In the genomic region with DNA sequence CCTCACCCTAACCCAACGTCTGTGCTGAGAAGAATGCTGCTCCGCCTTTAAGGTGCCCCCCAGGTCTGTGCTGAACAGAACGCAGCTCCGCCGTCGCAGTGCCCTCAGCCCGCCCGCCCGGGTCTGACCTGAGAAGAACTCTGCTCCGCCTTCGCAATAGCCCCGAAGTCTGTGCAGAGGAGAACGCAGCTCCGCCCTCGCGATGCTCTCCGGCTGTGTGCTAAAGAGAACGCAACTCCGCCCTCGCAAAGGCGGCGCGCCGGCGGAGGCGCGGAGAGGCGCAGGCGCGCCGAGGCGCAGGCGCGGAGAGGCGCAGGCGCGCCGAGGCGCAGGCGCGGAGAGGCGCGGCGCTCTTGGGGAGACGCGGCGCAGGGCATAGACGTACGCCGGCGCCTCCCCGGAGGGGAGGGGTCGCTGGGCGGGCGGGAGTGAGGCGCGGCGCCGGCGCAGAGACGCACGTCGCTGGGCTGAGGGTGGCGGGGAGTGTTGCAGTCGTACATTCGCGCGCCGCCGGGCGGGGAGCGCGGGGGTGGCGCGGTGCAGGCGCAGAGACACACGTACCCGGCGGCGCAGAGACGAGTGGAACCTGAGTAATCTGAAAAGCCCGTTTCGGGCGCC, we compare ENCODE assay signal across 8 cellular contexts. TPM values are rescaled to one million over a fixed set of nuclear protein-coding genes. Genes with fewer than 3 reads are reported as not detected.
A peak's percentile ranks its signal among the peaks of the same experiment; 100 is the strongest.
DNase-seq lines count a peak whose midpoint lies in the region; ATAC-seq, FAIRE-seq and TF ChIP-seq lines count a peak whose summit lies in the region.
"Not testable (repeated sequence)": the region's sequence is repeated elsewhere in the genome, so short reads cannot be mapped to it uniquely, and the experiment has no call there.

No MANE protein-coding gene starts in this region.

- H3K4me3 Mint-ChIP-seq in osteocyte (ENCODE audit: unreplicated experiment) = peak overlapping the region; percentile 92
- peak overlapping the region; percentile 81 for H3K4me3 Mint-ChIP-seq in stimulated activated effector memory CD8-positive, alpha-beta T cell treated with anti-CD3 and anti-CD28 coated beads, Interleukin-12 subunit alpha, Interleukin-12 subunit beta, amount 100 ng/mL, for 72 hours

- not testable (repeated sequence) for FAIRE-seq in HTR-8/SVneo (lab: Jason Lieb, UNC)

- ATAC-seq in GM21619 (IDR thresholded peaks at IDR 0.05; ENCODE audit: unreplicated experiment) (peak; percentile 93), left ventricle myocardium superior (peak; percentile 93)
- ATAC-seq in stimulated activated effector memory CD8-positive, alpha-beta T cell treated with anti-CD3 and anti-CD28 coated beads, Interleukin-12 subunit alpha, Interleukin-12 subunit beta, amount 100 ng/mL, for 72 hours = peak; percentile 81

- H3K4me1 Mint-ChIP-seq in osteocyte (ENCODE audit: unreplicated experiment); stimulated activated effector memory CD8-positive, alpha-beta T cell treated with anti-CD3 and anti-CD28 coated beads, Interleukin-12 subunit alpha, Interleukin-12 subunit beta, amount 100 ng/mL, for 72 hours: not testable (repeated sequence)

- H3K27me3 Mint-ChIP-seq in osteocyte (ENCODE audit: unreplicated experiment) = not testable (repeated sequence)

- peak overlapping the region; percentile 96 for H3K27ac Mint-ChIP-seq in osteocyte (ENCODE audit: unreplicated experiment)
- peak overlapping the region; percentile 93 for H3K27ac Mint-ChIP-seq in stimulated activated effector memory CD8-positive, alpha-beta T cell treated with anti-CD3 and anti-CD28 coated beads, Interleukin-12 subunit alpha, Interleukin-12 subunit beta, amount 100 ng/mL, for 72 hours

- intact Hi-C loops in left ventricle myocardium superior (cut with micrococcal nuclease) = not testable (repeated sequence)

- DNase-seq in EH (ENCODE audit: low read depth) = peak; percentile 90
- DNase-seq in HTR-8/SVneo (ENCODE audit: insufficient read length, low spot score) = peak; percentile 33
- peak; percentile 68 to 74 for DNase-seq in activated CD4-positive, alpha-beta T cell treated with anti-CD3 and anti-CD28 coated beads for 24 hours (ENCODE audit: low read depth in 2 of 2)
- DNase-seq in T47D (ENCODE audit: low read depth in 1 of 2, low spot score in 1 of 2) = peak; percentile 6 to 93
- DNase-seq in left ventricle myocardium superior = peak; percentile 92
- DNase-seq in osteocyte (ENCODE audit: extremely low spot score, unreplicated experiment) = peak; percentile 96
- peak; percentile 49 to 91 for DNase-seq in stimulated activated effector memory CD8-positive, alpha-beta T cell treated with anti-CD3 and anti-CD28 coated beads, Interleukin-12 subunit alpha, Interleukin-12 subunit beta, amount 100 ng/mL, for 72 hours (ENCODE audit: low spot score in 2 of 2)

- H3K9me3 Mint-ChIP-seq in osteocyte (ENCODE audit: unreplicated experiment); stimulated activated effector memory CD8-positive, alpha-beta T cell treated with anti-CD3 and anti-CD28 coated beads, Interleukin-12 subunit alpha, Interleukin-12 subunit beta, amount 100 ng/mL, for 72 hours: not testable (repeated sequence)

- TF ChIP-seq CTCF in osteocyte (IDR thresholded peaks at IDR 0.05) = not testable (repeated sequence)

- H3K36me3 Mint-ChIP-seq in osteocyte (ENCODE audit: unreplicated experiment) = not testable (repeated sequence)
- peaks cover 13% of the 10 kb centered on the region for H3K36me3 Mint-ChIP-seq in stimulated activated effector memory CD8-positive, alpha-beta T cell treated with anti-CD3 and anti-CD28 coated beads, Interleukin-12 subunit alpha, Interleukin-12 subunit beta, amount 100 ng/mL, for 72 hours

- in situ Hi-C loops in T47D (cut with HindIII; ENCODE audit: low pct_unique_long_range_greater_than_20kb, low sequenced_read_pairs) = not testable (repeated sequence)

RNA-seq across cellular contexts. Expression of a gene that starts 23.5 kb away (rescaled TPM):
- 5.3 TPM for total RNA-seq in left ventricle myocardium superior
- total RNA-seq in osteocyte = 24.9 and 26.2 TPM in 2 replicates

Comparison
In these comparisons a context has a peak if more than half of its experiments do, and no peak if none do; other contexts are left out.
1. Peak in every context shown above with its lines: DNase-seq and ATAC-seq.
2. DNase-seq: peak in every context shown above with its lines; median percentile 96 in osteocyte; 92 in left ventricle myocardium superior; 90 in EH; 71 in activated CD4-positive, alpha-beta T cell treated with anti-CD3 and anti-CD28 coated beads for 24 hours; 70 in stimulated activated effector memory CD8-positive, alpha-beta T cell treated with anti-CD3 and anti-CD28 coated beads, Interleukin-12 subunit alpha, Interleukin-12 subunit beta, amount 100 ng/mL, for 72 hours; 50 in T47D; 33 in HTR-8/SVneo.